ENCODE assay signal across 25 cellular contexts in the genomic region with DNA sequence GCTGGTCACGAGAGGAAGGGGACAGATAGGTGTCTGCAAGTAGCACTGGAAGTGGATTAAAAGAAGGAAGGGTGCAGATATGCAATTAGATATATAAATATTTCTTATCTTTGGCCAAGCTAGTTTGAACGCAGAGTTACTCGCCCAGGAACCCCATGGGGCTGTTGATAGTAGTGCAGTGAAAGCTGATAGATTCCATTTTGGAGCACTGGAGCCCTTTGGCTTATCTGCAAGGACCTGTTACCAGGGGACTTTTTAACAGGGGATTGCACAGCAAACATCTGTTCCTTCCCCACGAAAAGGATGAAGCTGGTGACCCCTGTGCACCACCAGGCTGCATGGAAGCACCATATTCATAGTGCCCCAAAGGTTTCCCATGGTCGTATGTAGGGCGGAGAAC.
"Had no signal": no experiment of that assay in that cellular context is flagged by ENCODE, and none has a peak within 500 bp of the region (broad histone marks: within the 10 kb centered on the region; RNA-seq: fewer than 3 reads in every experiment).

No MANE protein-coding gene starts in this region.

- H3K9me3 Mint-ChIP-seq: natural killer cell treated with Interleukin-12 subunit alpha and Interleukin-12 subunit beta and Interleukin-15 and Interleukin-18, amount 100 ng/mL, for 72 hours had no signal

- DNase-seq: islet precursor cell; left ventricle myocardium inferior; midbrain; mucosa of descending colon; naive thymus-derived CD4-positive, alpha-beta T cell; nucleus accumbens; pancreas; posterior cingulate gyrus; retina; right cardiac atrium; sigmoid colon; small intestine; spleen; stimulated activated CD4-positive, alpha-beta T cell treated with anti-CD3 and anti-CD28 coated beads, Interleukin-4, amount 100 ng/mL, for 24 hours; stimulated activated CD8-positive, alpha-beta memory T cell treated with anti-CD3 and anti-CD28 coated beads, Interleukin-4, amount 100 ng/mL, for 48 hours; stimulated activated naive CD4-positive, alpha-beta T cell treated with Interleukin-2 at 50 U/mL for 16 hours; stimulated activated naive CD8-positive, alpha-beta T cell treated with anti-CD3 and anti-CD28 coated beads, Interleukin-15, amount 100 ng/mL, for 72 hours; substantia nigra; upper lobe of right lung had no signal

- H3K4me1 ChIP-seq: left ventricle myocardium inferior, pancreas, prostate gland, sigmoid colon, spleen, tibial nerve, upper lobe of right lung had no signal

- H3K4me2 ChIP-seq: hepatocyte had no signal

- H3K79me2 ChIP-seq: hepatocyte had no signal

- H2AFZ ChIP-seq: hepatocyte had no signal

- H3K4me1 Mint-ChIP-seq: naive thymus-derived CD4-positive, alpha-beta T cell; stimulated activated memory B cell treated with anti-CD40 and anti-IgM and Interleukin-4, amounts not matched to agents 10 μg/mL and 1 μg/mL and 100 μg/mL, for 72 hours; stimulated activated naive CD8-positive, alpha-beta T cell treated with anti-CD3 and anti-CD28 coated beads, Interleukin-15, amount 100 ng/mL, for 72 hours had no signal

- H3K4me3 ChIP-seq: hepatocyte, left ventricle myocardium inferior, lung, mucosa of descending colon, pancreas, prostate gland, sigmoid colon, spleen, tibial nerve, upper lobe of right lung had no signal

- H3K4me3 Mint-ChIP-seq: naive thymus-derived CD4-positive, alpha-beta T cell; natural killer cell treated with Interleukin-12 subunit alpha and Interleukin-12 subunit beta and Interleukin-15 and Interleukin-18, amount 100 ng/mL, for 72 hours; stimulated activated memory B cell treated with anti-CD40 and anti-IgM and Interleukin-4, amounts not matched to agents 10 μg/mL and 1 μg/mL and 100 μg/mL, for 72 hours; stimulated activated naive CD8-positive, alpha-beta T cell treated with anti-CD3 and anti-CD28 coated beads, Interleukin-15, amount 100 ng/mL, for 72 hours had no signal

- FAIRE-seq: pancreas, small intestine had no signal

- H3K27me3 ChIP-seq: hepatocyte, pancreas, sigmoid colon, spleen, tibial nerve, upper lobe of right lung had no signal

- H3K36me3 ChIP-seq: left ventricle myocardium inferior, pancreas, prostate gland, sigmoid colon, spleen, tibial nerve, upper lobe of right lung had no signal

- H3K36me3 Mint-ChIP-seq: naive thymus-derived CD4-positive, alpha-beta T cell; natural killer cell treated with Interleukin-12 subunit alpha and Interleukin-12 subunit beta and Interleukin-15 and Interleukin-18, amount 100 ng/mL, for 72 hours; stimulated activated memory B cell treated with anti-CD40 and anti-IgM and Interleukin-4, amounts not matched to agents 10 μg/mL and 1 μg/mL and 100 μg/mL, for 72 hours had no signal

- H3K27ac Mint-ChIP-seq: naive thymus-derived CD4-positive, alpha-beta T cell; natural killer cell treated with Interleukin-12 subunit alpha and Interleukin-12 subunit beta and Interleukin-15 and Interleukin-18, amount 100 ng/mL, for 72 hours; stimulated activated memory B cell treated with anti-CD40 and anti-IgM and Interleukin-4, amounts not matched to agents 10 μg/mL and 1 μg/mL and 100 μg/mL, for 72 hours; stimulated activated naive CD8-positive, alpha-beta T cell treated with anti-CD3 and anti-CD28 coated beads, Interleukin-15, amount 100 ng/mL, for 72 hours had no signal

- H3K27me3 Mint-ChIP-seq: stimulated activated memory B cell treated with anti-CD40 and anti-IgM and Interleukin-4, amounts not matched to agents 10 μg/mL and 1 μg/mL and 100 μg/mL, for 72 hours; stimulated activated naive CD8-positive, alpha-beta T cell treated with anti-CD3 and anti-CD28 coated beads, Interleukin-15, amount 100 ng/mL, for 72 hours had no signal

- ATAC-seq: mucosa of descending colon; naive thymus-derived CD4-positive, alpha-beta T cell; natural killer cell treated with Interleukin-12 subunit alpha and Interleukin-12 subunit beta and Interleukin-15 and Interleukin-18, amount 100 ng/mL, for 72 hours; pancreas; right cardiac atrium; stimulated activated memory B cell treated with anti-CD40 and anti-IgM and Interleukin-4, amounts not matched to agents 10 μg/mL and 1 μg/mL and 100 μg/mL, for 72 hours; stimulated activated naive CD8-positive, alpha-beta T cell treated with anti-CD3 and anti-CD28 coated beads, Interleukin-15, amount 100 ng/mL, for 72 hours; upper lobe of right lung had no signal

- H3K9me3 ChIP-seq: pancreas, prostate gland, sigmoid colon, upper lobe of right lung had no signal

- H3K27ac ChIP-seq: hepatocyte, left ventricle myocardium inferior, pancreas, prostate gland, sigmoid colon, spleen, tibial nerve, upper lobe of right lung had no signal
